In the genomic region with DNA sequence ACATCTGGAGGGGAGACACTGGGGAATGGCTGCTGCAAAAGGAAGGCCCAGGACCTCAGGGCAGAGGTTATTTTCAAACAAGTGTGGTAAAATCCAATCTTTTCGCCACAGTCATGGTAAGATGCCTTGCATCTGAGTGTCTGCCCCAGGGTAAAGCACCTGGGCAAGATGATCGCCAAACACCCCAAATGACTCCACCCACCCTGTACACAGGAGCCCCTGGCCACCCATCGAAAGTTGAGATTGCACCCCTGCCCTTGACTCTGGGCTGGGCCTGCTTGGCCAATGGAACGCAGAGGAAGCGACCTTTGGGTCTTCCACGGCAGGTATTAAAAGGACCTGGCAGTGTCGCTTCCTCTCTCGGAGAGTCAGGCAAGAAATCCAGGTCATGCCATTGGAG, we compare ENCODE assay signal across 30 cellular contexts.
"Had no signal": no experiment of that assay in that cellular context is flagged by ENCODE, and none has a peak within 500 bp of the region (broad histone marks: within the 10 kb centered on the region; RNA-seq: fewer than 3 reads in every experiment).

No MANE protein-coding gene starts in this region.

- H3K4me1 ChIP-seq: adrenal gland, foreskin keratinocyte, gastrocnemius medialis had no signal

- ATAC-seq: activated CD4-positive, alpha-beta T cell treated with anti-CD3 and anti-CD28 coated beads for 36 hours; activated naive CD8-positive, alpha-beta T cell treated with anti-CD3 and anti-CD28 coated beads, Interleukin-2, amount 50 U/mL, for 24 hours; effector memory CD8-positive, alpha-beta T cell; foreskin keratinocyte; gastrocnemius medialis; T-helper 17 cell had no signal

- H3K4me1 Mint-ChIP-seq: activated CD4-positive, alpha-beta memory T cell treated with anti-CD3 and anti-CD28 coated beads, Interleukin-2, amount 10 ng/mL, durations not matched to agents 7 days and 5 days; activated CD4-positive, alpha-beta T cell treated with anti-CD3 and anti-CD28 coated beads for 36 hours; activated CD4-positive, alpha-beta T cell treated with anti-CD3 and anti-CD28 coated beads, Interleukin-2, amount 10 ng/mL, durations not matched to agents 24 days and 14 days; activated naive CD4-positive, alpha-beta T cell treated with anti-CD3 and anti-CD28 coated beads, Interleukin-2, amount 50 U/mL, for 24 hours; activated naive CD8-positive, alpha-beta T cell treated with anti-CD3 and anti-CD28 coated beads for 36 hours; activated naive CD8-positive, alpha-beta T cell treated with anti-CD3 and anti-CD28 coated beads, Interleukin-2, amount 50 U/mL, for 24 hours; central memory CD8-positive, alpha-beta T cell; T-helper 17 cell had no signal

- H3K4me3 ChIP-seq: adrenal gland, esophagus muscularis mucosa, gastrocnemius medialis had no signal

- H3K9me3 ChIP-seq: adrenal gland had no signal

- H3K9me3 Mint-ChIP-seq: activated CD4-positive, alpha-beta T cell treated with anti-CD3 and anti-CD28 coated beads, Interleukin-2, amount 10 ng/mL, durations not matched to agents 24 days and 14 days; activated naive CD4-positive, alpha-beta T cell treated with anti-CD3 and anti-CD28 coated beads, Interleukin-2, amount 50 U/mL, for 24 hours; activated naive CD8-positive, alpha-beta T cell treated with anti-CD3 and anti-CD28 coated beads for 36 hours; central memory CD8-positive, alpha-beta T cell; effector memory CD8-positive, alpha-beta T cell; T-helper 2 cell treated with Interferon-gamma antibody and Interleukin-4, amounts not matched to agents 5 μg/mL and 100 μg/mL, for 36 hours had no signal

- H3K27me3 Mint-ChIP-seq: activated CD4-positive, alpha-beta T cell treated with anti-CD3 and anti-CD28 coated beads for 36 hours; activated naive CD8-positive, alpha-beta T cell treated with anti-CD3 and anti-CD28 coated beads for 36 hours; activated naive CD8-positive, alpha-beta T cell treated with anti-CD3 and anti-CD28 coated beads, Interleukin-2, amount 50 U/mL, for 24 hours had no signal

- H3K36me3 Mint-ChIP-seq: activated naive CD4-positive, alpha-beta T cell treated with anti-CD3 and anti-CD28 coated beads, Interleukin-2, amount 50 U/mL, for 24 hours; activated naive CD8-positive, alpha-beta T cell treated with anti-CD3 and anti-CD28 coated beads for 36 hours had no signal

- H3K27me3 ChIP-seq: adrenal gland, brain microvascular endothelial cell, gastrocnemius medialis had no signal

- FAIRE-seq: colon had no signal

- H3K36me3 ChIP-seq: adrenal gland, brain microvascular endothelial cell, esophagus muscularis mucosa, gastrocnemius medialis had no signal

- H3K4me3 Mint-ChIP-seq: activated CD4-positive, alpha-beta memory T cell treated with anti-CD3 and anti-CD28 coated beads, Interleukin-2, amount 10 ng/mL, durations not matched to agents 7 days and 5 days; activated CD4-positive, alpha-beta T cell treated with anti-CD3 and anti-CD28 coated beads for 36 hours; activated CD4-positive, alpha-beta T cell treated with anti-CD3 and anti-CD28 coated beads, Interleukin-2, amount 10 ng/mL, durations not matched to agents 24 days and 14 days; activated naive CD4-positive, alpha-beta T cell treated with anti-CD3 and anti-CD28 coated beads for 36 hours; activated naive CD4-positive, alpha-beta T cell treated with anti-CD3 and anti-CD28 coated beads, Interleukin-2, amount 50 U/mL, for 24 hours; activated naive CD8-positive, alpha-beta T cell treated with anti-CD3 and anti-CD28 coated beads for 36 hours; activated naive CD8-positive, alpha-beta T cell treated with anti-CD3 and anti-CD28 coated beads, Interleukin-2, amount 50 U/mL, for 24 hours; activated T-helper 1 cell treated with anti-CD3 and anti-CD28 coated beads, Interleukin-12 subunit alpha, Interleukin-12 subunit beta, Interleukin-2, Interleukin-4 antibody, amounts not matched to agents 30 ng/mL and 10 ng/mL and 1 ng/mL, durations not matched to agents 14 hours and 24 hours and 36 hours; central memory CD8-positive, alpha-beta T cell; effector memory CD8-positive, alpha-beta T cell; T-helper 17 cell; T-helper 2 cell treated with Interferon-gamma antibody and Interleukin-4, amounts not matched to agents 5 μg/mL and 100 μg/mL, for 36 hours had no signal

- H3K27ac Mint-ChIP-seq: activated CD4-positive, alpha-beta memory T cell treated with anti-CD3 and anti-CD28 coated beads, Interleukin-2, amount 10 ng/mL, durations not matched to agents 7 days and 5 days; activated CD4-positive, alpha-beta T cell treated with anti-CD3 and anti-CD28 coated beads for 36 hours; activated CD4-positive, alpha-beta T cell treated with anti-CD3 and anti-CD28 coated beads, Interleukin-2, amount 10 ng/mL, durations not matched to agents 24 days and 14 days; activated naive CD4-positive, alpha-beta T cell treated with anti-CD3 and anti-CD28 coated beads for 36 hours; activated naive CD4-positive, alpha-beta T cell treated with anti-CD3 and anti-CD28 coated beads, Interleukin-2, amount 50 U/mL, for 24 hours; activated naive CD8-positive, alpha-beta T cell treated with anti-CD3 and anti-CD28 coated beads for 36 hours; activated naive CD8-positive, alpha-beta T cell treated with anti-CD3 and anti-CD28 coated beads, Interleukin-2, amount 50 U/mL, for 24 hours; activated T-helper 1 cell treated with anti-CD3 and anti-CD28 coated beads, Interleukin-12 subunit alpha, Interleukin-12 subunit beta, Interleukin-2, Interleukin-4 antibody, amounts not matched to agents 30 ng/mL and 10 ng/mL and 1 ng/mL, durations not matched to agents 14 hours and 24 hours and 36 hours; activated T-helper 2 cell treated with anti-CD3 and anti-CD28 coated beads, Interferon-gamma antibody, Interleukin-2, Interleukin-4, amounts not matched to agents 10 μg/mL and 5 μg/mL and 100 μg/mL, durations not matched to agents 14 hours and 24 hours and 36 hours; effector memory CD8-positive, alpha-beta T cell; T-helper 17 cell; T-helper 2 cell treated with Interferon-gamma antibody and Interleukin-4, amounts not matched to agents 5 μg/mL and 100 μg/mL, for 36 hours had no signal

- H3K27ac ChIP-seq: foreskin keratinocyte, gastrocnemius medialis had no signal

- DNase-seq: activated CD4-positive, alpha-beta memory T cell treated with anti-CD3 and anti-CD28 coated beads, Interleukin-2, amount 10 ng/mL, durations not matched to agents 7 days and 5 days; activated CD4-positive, alpha-beta T cell treated with anti-CD3 and anti-CD28 coated beads for 36 hours; activated CD4-positive, alpha-beta T cell treated with anti-CD3 and anti-CD28 coated beads, Interleukin-2, amount 10 ng/mL, durations not matched to agents 24 days and 14 days; activated CD4-positive, CD25-positive, alpha-beta regulatory T cell; activated CD4-positive, CD25-positive, alpha-beta regulatory T cell treated with anti-CD3 and anti-CD28 coated beads, Interleukin-2, amount 50 U/mL, for 72 hours; activated effector memory CD4-positive, alpha-beta T cell treated with anti-CD3 and anti-CD28 coated beads, Interleukin-2, amount 50 U/mL, for 16 hours; activated naive CD4-positive, alpha-beta T cell treated with anti-CD3 and anti-CD28 coated beads for 36 hours; activated naive CD8-positive, alpha-beta T cell treated with anti-CD3 and anti-CD28 coated beads for 36 hours; activated naive CD8-positive, alpha-beta T cell treated with anti-CD3 and anti-CD28 coated beads, Interleukin-2, amount 50 U/mL, for 24 hours; activated T-cell treated with anti-CD3 and anti-CD28 coated beads, Interleukin-2, amount 50 U/mL, for 48 hours; brain microvascular endothelial cell; cortex of kidney; dermis blood vessel endothelial cell; effector CD4-positive, alpha-beta T cell; effector memory CD8-positive, alpha-beta T cell; erythroblast; foreskin keratinocyte; gastrocnemius medialis; glutamatergic neuron; T-helper 1 cell; T-helper 17 cell; T1000 had no signal
